Comparison of ENCODE assay signal across 17 cellular contexts in genomic region chr4:183448436-183448835, GRCh38. TPM values are rescaled to one million over a fixed set of nuclear protein-coding genes. Genes with fewer than 3 reads are reported as not detected.
DNase-seq lines count a peak whose midpoint lies in the region; ATAC-seq and TF ChIP-seq lines count a peak whose summit lies in the region.
"Had no signal": no experiment of that assay in that cellular context is flagged by ENCODE, and none has a peak within 500 bp of the region (broad histone marks: within the 10 kb centered on the region; RNA-seq: fewer than 3 reads in every experiment).

No MANE protein-coding gene starts in this region.

- H2AFZ ChIP-seq in Loucy (ENCODE audit: low read length) = no peak overlapping the region

- H3K4me1 Mint-ChIP-seq in T-helper 1 cell treated with Interleukin-12 subunit alpha and Interleukin-12 subunit beta and Interleukin-4 antibody, amounts not matched to agents 30 μg/mL and 1 μg/mL, for 36 hours (ENCODE audit: low read depth) = peaks cover 29% of the 10 kb centered on the region
- H3K4me1 Mint-ChIP-seq in activated naive CD8-positive, alpha-beta T cell treated with anti-CD3 and anti-CD28 coated beads, Interleukin-2, amount 50 U/mL, for 24 hours = peaks cover 46% of the 10 kb centered on the region
- H3K4me1 Mint-ChIP-seq in nephron = peaks cover 30% of the 10 kb centered on the region

- TF ChIP-seq CTCF in Loucy (conservative IDR thresholded peaks at IDR 0.05; ENCODE audit: low read length) (no peak), nephron (IDR thresholded peaks at IDR 0.05; ENCODE audit: unreplicated experiment in 3 of 3) (no peak), A673 (conservative IDR thresholded peaks at IDR 0.05; ENCODE audit: low read depth, low read length) (no peak)

- CTCF ChIA-PET in A673 (lab: Charles Lee) = no interaction called here

- H3K79me2 ChIP-seq in Loucy (ENCODE audit: insufficient read depth, low read length) = peaks cover 66% of the 10 kb centered on the region

- ATAC-seq in activated naive CD8-positive, alpha-beta T cell treated with anti-CD3 and anti-CD28 coated beads, Interleukin-2, amount 50 U/mL, for 24 hours = no peak
- ATAC-seq in HG02973 (IDR thresholded peaks at IDR 0.05; ENCODE audit: unreplicated experiment) (no peak), GM21825 (IDR thresholded peaks at IDR 0.05; ENCODE audit: unreplicated experiment) (no peak)

- POLR2A ChIA-PET in A673 (lab: Charles Lee; ENCODE audit: low non-redundant PET) = no interaction called here

- no peak overlapping the region for H3K27ac Mint-ChIP-seq in T-helper 1 cell treated with Interleukin-12 subunit alpha and Interleukin-12 subunit beta and Interleukin-4 antibody, amounts not matched to agents 30 μg/mL and 1 μg/mL, for 36 hours
- H3K27ac Mint-ChIP-seq in activated naive CD8-positive, alpha-beta T cell treated with anti-CD3 and anti-CD28 coated beads, Interleukin-2, amount 50 U/mL, for 24 hours = peak overlapping the region; percentile 57
- peak overlapping the region in 1 of 3 experiments; percentile 25 for H3K27ac Mint-ChIP-seq in nephron
- H3K27ac Mint-ChIP-seq: activated B cell treated with CpG ODN at 0.5 μM for 24 hours had no signal

- H3K36me3 Mint-ChIP-seq in T-helper 1 cell treated with Interleukin-12 subunit alpha and Interleukin-12 subunit beta and Interleukin-4 antibody, amounts not matched to agents 30 μg/mL and 1 μg/mL, for 36 hours (ENCODE audit: low read depth) = peaks cover 50% of the 10 kb centered on the region
- peaks cover 48% of the 10 kb centered on the region for H3K36me3 Mint-ChIP-seq in activated naive CD8-positive, alpha-beta T cell treated with anti-CD3 and anti-CD28 coated beads, Interleukin-2, amount 50 U/mL, for 24 hours (ENCODE audit: low read depth)
- H3K36me3 Mint-ChIP-seq in nephron (ENCODE audit: low read depth) = peaks cover 58% of the 10 kb centered on the region

- H3K27me3 Mint-ChIP-seq in T-helper 1 cell treated with Interleukin-12 subunit alpha and Interleukin-12 subunit beta and Interleukin-4 antibody, amounts not matched to agents 30 μg/mL and 1 μg/mL, for 36 hours (ENCODE audit: low read depth) = no peaks in the 10 kb centered on the region
- no peaks in the 10 kb centered on the region for H3K27me3 Mint-ChIP-seq in activated naive CD8-positive, alpha-beta T cell treated with anti-CD3 and anti-CD28 coated beads, Interleukin-2, amount 50 U/mL, for 24 hours
- no peaks in the 10 kb centered on the region for H3K27me3 Mint-ChIP-seq in nephron (ENCODE audit: low read depth)
- H3K27me3 Mint-ChIP-seq: activated B cell treated with CpG ODN at 0.5 μM for 24 hours had no signal

- intact Hi-C loops in A673 (cut with micrococcal nuclease; ENCODE audit: unreplicated experiment) = no loop called here

- H3K36me3 ChIP-seq in Loucy (ENCODE audit: insufficient read depth, low read length) (peaks cover 33% of the 10 kb centered on the region), A673 (ENCODE audit: insufficient read depth, low read length, poor library complexity, severe bottlenecking) (peaks cover 49% of the 10 kb centered on the region)

- H3K9me3 Mint-ChIP-seq in T-helper 1 cell treated with Interleukin-12 subunit alpha and Interleukin-12 subunit beta and Interleukin-4 antibody, amounts not matched to agents 30 μg/mL and 1 μg/mL, for 36 hours = no peaks in the 10 kb centered on the region
- no peaks in the 10 kb centered on the region for H3K9me3 Mint-ChIP-seq in activated naive CD8-positive, alpha-beta T cell treated with anti-CD3 and anti-CD28 coated beads, Interleukin-2, amount 50 U/mL, for 24 hours
- H3K9me3 Mint-ChIP-seq in nephron = no peaks in the 10 kb centered on the region
- H3K9me3 Mint-ChIP-seq: activated B cell treated with CpG ODN at 0.5 μM for 24 hours had no signal

- H3K4me1 ChIP-seq in Loucy (ENCODE audit: insufficient read depth, low read length, poor library complexity, severe bottlenecking) (peaks cover 48% of the 10 kb centered on the region), A673 (ENCODE audit: insufficient read depth, low read length, poor library complexity, severe bottlenecking) (peaks cover 15% of the 10 kb centered on the region)

- H3K9me3 ChIP-seq in Loucy (ENCODE audit: insufficient read depth, low read depth, low read length) (no peaks in the 10 kb centered on the region), A673 (ENCODE audit: low read depth, low read length, poor library complexity, severe bottlenecking) (no peaks in the 10 kb centered on the region)

- no peaks in the 10 kb centered on the region for H3K27me3 ChIP-seq in Loucy (ENCODE audit: insufficient read depth, low read length, poor library complexity, severe bottlenecking)
- no peaks in the 10 kb centered on the region for H3K27me3 ChIP-seq in A673 (replicated peaks; ENCODE audit: insufficient read depth, low read depth, low read length, poor library complexity)

- peak overlapping the region; percentile 98 for H3K9ac ChIP-seq in Loucy (ENCODE audit: low read depth, low read length, poor library complexity, severe bottlenecking)

- H4K20me1 ChIP-seq in Loucy (ENCODE audit: insufficient read depth, low read length, poor library complexity, severe bottlenecking) = peaks cover 54% of the 10 kb centered on the region

- peak overlapping the region; percentile 99 for H3K4me2 ChIP-seq in Loucy (ENCODE audit: low read depth, low read length, poor library complexity, severe bottlenecking)

- H3K4me3 ChIP-seq in Loucy (ENCODE audit: low read length, poor library complexity, severe bottlenecking) = peak overlapping the region; percentile 84
- H3K4me3 ChIP-seq in A673 (ENCODE audit: low read depth, low read length, poor library complexity, severe bottlenecking) = no peak overlapping the region

- H3K27ac ChIP-seq in A673 (ENCODE audit: low read depth, low read length, poor library complexity, severe bottlenecking) = no peak overlapping the region

- peaks cover 16% of the 10 kb centered on the region; the same call in 1 of the 2 replicates for H3F3A ChIP-seq in Loucy (ENCODE audit: low read depth)

- DNase-seq in T-helper 1 cell (no peak), A673 (ENCODE audit: low spot score) (no peak)
- DNase-seq in activated naive CD8-positive, alpha-beta T cell treated with anti-CD3 and anti-CD28 coated beads, Interleukin-2, amount 50 U/mL, for 24 hours = no peak
- DNase-seq: activated B cell treated with CpG ODN at 0.5 μM for 24 hours; activated effector memory CD4-positive, alpha-beta T cell treated with Interleukin-2 at 50 U/mL for 16 hours; Calu3; KBM-7; NCI-H2029; NCI-H82; posterior cingulate gyrus; SHP77 treated with DMSO at 0.1 percent for 48 hours; stimulated activated CD4-positive, alpha-beta T cell treated with anti-CD3 and anti-CD28 coated beads, Interleukin-1b, Interleukin-23, amount 100 ng/mL, for 48 hours had no signal

- H3K4me3 Mint-ChIP-seq in T-helper 1 cell treated with Interleukin-12 subunit alpha and Interleukin-12 subunit beta and Interleukin-4 antibody, amounts not matched to agents 30 μg/mL and 1 μg/mL, for 36 hours = peak overlapping the region; percentile 13
- H3K4me3 Mint-ChIP-seq in activated naive CD8-positive, alpha-beta T cell treated with anti-CD3 and anti-CD28 coated beads, Interleukin-2, amount 50 U/mL, for 24 hours = peak overlapping the region; percentile 45
- H3K4me3 Mint-ChIP-seq in nephron = peak overlapping the region; percentile 15 to 40 (median 16)
- H3K4me3 Mint-ChIP-seq: activated B cell treated with CpG ODN at 0.5 μM for 24 hours had no signal

- no TSS peak for BruUV-seq in A673 (replicated peaks; lab: Mats Ljungman, UMichigan)

- no peaks in the 10 kb centered on the region for H3K9me2 ChIP-seq in Loucy (replicated peaks; ENCODE audit: low read depth, low read length)

RNA-seq across cellular contexts. Expression of gene CDKN2AIP, which starts 4.0 kb away (rescaled TPM):
- total RNA-seq in A673 (2021) = 20.6 and 21.9 TPM in 2 replicates

RNA-seq across cellular contexts. Expression of gene ING2, which starts 56.4 kb away (rescaled TPM):
- 15.8 and 19.9 TPM in 2 replicates for total RNA-seq in A673 (2021)
